21 cellular contexts compared by ENCODE assay signal in the genomic region with DNA sequence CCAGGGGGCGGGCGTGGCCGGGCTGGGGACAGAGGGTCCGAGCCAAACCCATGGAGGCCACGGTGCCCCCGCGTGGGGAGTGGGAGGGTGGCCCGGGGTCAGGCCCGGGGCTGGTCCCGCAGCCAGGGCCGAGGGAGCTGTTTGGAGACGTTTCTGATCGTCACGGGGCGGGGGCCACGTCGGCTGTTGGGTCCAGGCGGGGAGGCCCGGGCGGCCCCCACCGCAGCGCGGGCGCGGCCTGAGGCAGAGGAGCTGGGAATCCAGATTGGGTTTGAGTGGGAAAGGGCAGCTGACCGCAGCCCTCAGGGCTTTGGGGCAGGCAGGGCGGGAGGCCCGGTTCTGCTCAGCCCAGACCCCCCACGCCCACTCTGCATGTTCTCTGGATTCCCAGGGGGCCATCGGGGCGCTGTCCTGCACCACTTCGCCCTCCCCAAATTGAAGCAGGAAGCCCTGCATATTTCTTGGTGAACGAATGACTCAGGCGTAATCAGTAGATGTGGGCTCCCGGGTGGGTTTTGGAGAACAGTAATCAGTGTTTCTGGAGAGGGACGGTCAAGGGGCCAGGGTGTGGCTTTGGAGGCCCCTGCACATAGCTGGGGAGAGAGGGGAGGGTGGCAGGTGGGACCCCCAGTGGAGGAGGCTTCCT. TPM values are rescaled to one million over a fixed set of nuclear protein-coding genes. Genes with fewer than 3 reads are reported as not detected.
A peak's percentile ranks its signal among the peaks of the same experiment; 100 is the strongest.
DNase-seq lines count a peak whose midpoint lies in the region; ATAC-seq, FAIRE-seq and TF ChIP-seq lines count a peak whose summit lies in the region.
"Had no signal": no experiment of that assay in that cellular context is flagged by ENCODE, and none has a peak within 500 bp of the region (broad histone marks: within the 10 kb centered on the region; RNA-seq: fewer than 3 reads in every experiment).

No MANE protein-coding gene starts in this region.

- peak; percentile 62 for FAIRE-seq in K562 (lab: Jason Lieb, UNC)
- FAIRE-seq: D721Med, TTC549 had no signal

- in situ Hi-C loops in K562 (cut with MboI): no loop called here

- no peak overlapping the region for H3K4me2 ChIP-seq in DND-41 (ENCODE audit: insufficient read depth, low read length)
- H3K4me2 ChIP-seq in K562 (ENCODE audit: insufficient read depth, low read length): no peak overlapping the region

- no peak for TF ChIP-seq RAD21 in K562 (CRISPR knock-in tag; conservative IDR thresholded peaks at IDR 0.05 in 1 of 2, IDR thresholded peaks at IDR 0.05 in 1 of 2)

- no peaks in the 10 kb centered on the region for H3K27me3 Mint-ChIP-seq in naive B cell

- H2AFZ ChIP-seq in DND-41 (ENCODE audit: low read depth, low read length) (no peak overlapping the region), K562 (ENCODE audit: low read depth, low read length) (no peak overlapping the region)

- H3K79me2 ChIP-seq in DND-41 (ENCODE audit: insufficient read depth, low read length) (no peaks in the 10 kb centered on the region), K562 (ENCODE audit: control insufficient read depth, insufficient read depth, low read length) (no peaks in the 10 kb centered on the region)

- H3K27ac ChIP-seq in DND-41 (ENCODE audit: low read length) (no peak overlapping the region), K562 (ENCODE audit: extremely low read depth, low read depth, low read length) (no peak overlapping the region)
- H3K27ac ChIP-seq: ascending aorta, colonic mucosa, spleen had no signal

- no peak for TF ChIP-seq CTCF in DND-41 (IDR thresholded peaks at IDR 0.05; ENCODE audit: borderline replicate concordance, extremely low read depth, low read length, poor library complexity, severe bottlenecking)
- no peak for TF ChIP-seq CTCF in K562 (IDR thresholded peaks at IDR 0.05 in 2 of 3, conservative IDR thresholded peaks at IDR 0.05 in 1 of 3; ENCODE audit: insufficient read depth in 2 of 3, low read depth in 1 of 3, low read length in 3 of 3)

- H3K4me1 ChIP-seq in DND-41 (ENCODE audit: insufficient read depth, low read length) (no peaks in the 10 kb centered on the region), K562 (replicated peaks in 1 of 2; ENCODE audit: control insufficient read depth in 2 of 2, insufficient read depth in 2 of 2, low read length in 2 of 2) (peaks cover 0 to 5% of the 10 kb centered on the region in 2 experiments; a peak in 3 of 5 replicates)
- H3K4me1 ChIP-seq: colonic mucosa, spleen had no signal

- no TSS peak for BruUV-seq in K562 (replicated peaks; lab: Mats Ljungman, UMichigan)

- H3K9me1 ChIP-seq in K562 (ENCODE audit: control insufficient read depth, insufficient read depth, low read length): no peaks in the 10 kb centered on the region

- no peak overlapping the region for H3K4me3 Mint-ChIP-seq in naive B cell

- no peaks in the 10 kb centered on the region for H3K27me3 ChIP-seq in DND-41 (ENCODE audit: insufficient read depth, low read length, poor library complexity)
- H3K27me3 ChIP-seq in K562 (ENCODE audit: control insufficient read depth in 2 of 2, insufficient read depth in 2 of 2, low read length in 2 of 2): no peaks in the 10 kb centered on the region
- H3K27me3 ChIP-seq: ascending aorta, colonic mucosa, spleen had no signal

- H4K20me1 ChIP-seq in DND-41 (ENCODE audit: insufficient read depth, low read length) (no peaks in the 10 kb centered on the region), K562 (replicated peaks; ENCODE audit: control insufficient read depth, insufficient read depth, low read length) (no peaks in the 10 kb centered on the region)

- intact Hi-C loops in K562 (cut with micrococcal nuclease): no loop called here

- ATAC-seq in DND-41 (ENCODE audit: insufficient read depth, low read depth) (peak; percentile 37), HG02678 (IDR thresholded peaks at IDR 0.05; ENCODE audit: unreplicated experiment) (peak; percentile 12), K562 (peak; percentile 66), naive B cell (ENCODE audit: low read depth in 2 of 2) (peak; percentile 13 to 24), HG02970 (IDR thresholded peaks at IDR 0.05; ENCODE audit: low FRiP score, unreplicated experiment) (no peak)

- DNase-seq in DND-41 (no peak), K562 (ENCODE audit: extremely low read depth in 1 of 4, low spot score in 3 of 4) (no peak), naive B cell (no peak), NCI-H1694 treated with DMSO at 0.1 percent for 48 hours (lab: John Stamatoyannopoulos, UW) (no peak)
- no peak for DNase-seq in stimulated activated naive CD4-positive, alpha-beta T cell (lab: John Stamatoyannopoulos, UW)
- DNase-seq in stimulated activated CD4-positive, alpha-beta T cell treated with anti-CD3 and anti-CD28 coated beads, Interleukin-2, amount 100 ng/mL, for 48 hours: no peak
- DNase-seq: activated CD4-positive, alpha-beta T cell treated with anti-CD3 and anti-CD28 coated beads, Interleukin-2, amount 50 U/mL, for 4 hours; AML-193; colonic mucosa; NCI-H146; NCI-H510A treated with DMSO at 0.1 percent for 48 hours had no signal

- CTCF ChIA-PET in K562 (lab: Yijun Ruan, JAX; ENCODE audit: low intra/inter-chr PET ratio): interaction anchor here (0.7 to 3.3 kb wide), 3 partner anchors 52 to 253 kb away, joined by 3 to 25 read pairs (median 3); no protein-coding TSS in a partner anchor

- TF ChIP-seq POLR2A in K562 (conservative IDR thresholded peaks at IDR 0.05): no peak

- H3K4me3 ChIP-seq in DND-41 (ENCODE audit: low read depth in 1 of 2, low read length in 2 of 2) (no peak overlapping the region), K562 (no peak overlapping the region)
- H3K4me3 ChIP-seq: ascending aorta, colonic mucosa, spleen had no signal

- TF ChIP-seq EP300 in K562 (IDR thresholded peaks at IDR 0.05; ENCODE audit: low read length): no peak

- H3K36me3 ChIP-seq in DND-41 (ENCODE audit: insufficient read depth, low read length) (no peaks in the 10 kb centered on the region), K562 (ENCODE audit: control insufficient read depth, insufficient read depth, low read length) (no peaks in the 10 kb centered on the region)
- H3K36me3 ChIP-seq: ascending aorta, colonic mucosa, spleen had no signal

- no peaks in the 10 kb centered on the region for H3K9me3 Mint-ChIP-seq in naive B cell

- H3K9me3 ChIP-seq in DND-41 (ENCODE audit: insufficient read depth, low read length, severe bottlenecking): no peaks in the 10 kb centered on the region
- H3K9me3 ChIP-seq in K562 (replicated peaks; ENCODE audit: control insufficient read depth, insufficient read depth, low read depth, low read length): no peaks in the 10 kb centered on the region
- H3K9me3 ChIP-seq: ascending aorta, colonic mucosa, spleen had no signal

- POLR2A ChIA-PET in K562 (lab: Yijun Ruan, JAX): interaction anchor here (0.6 to 1.1 kb wide), 2 partner anchors 10 to 13 kb away, joined by 3 to 6 read pairs; no protein-coding TSS in a partner anchor

- no peaks in the 10 kb centered on the region for H3K4me1 Mint-ChIP-seq in naive B cell

- H3K36me3 Mint-ChIP-seq in naive B cell: no peaks in the 10 kb centered on the region

- H3K9ac ChIP-seq in DND-41 (ENCODE audit: low read depth, low read length) (no peak overlapping the region), K562 (ENCODE audit: insufficient read depth in 1 of 2, low read depth in 2 of 2, low read length in 2 of 2) (no peak overlapping the region)

- no peak overlapping the region for H3K27ac Mint-ChIP-seq in naive B cell

- whole genome bisulfite sequencing in K562 (ENCODE audit: insufficient coverage, low coverage, missing lambda C conversion rate): no CpG with 5 or more reads among the region's 36 CpGs

RNA-seq across cellular contexts. Expression of a gene that starts 0.6 kb away (rescaled TPM):
- 26.8 and 80.9 TPM in 2 replicates for total RNA-seq in K562 (2011; cell fraction: chromatin; rRNA removed; ENCODE audit: low replicate concordance)
- 67.7 and 84.7 TPM in 2 replicates for total RNA-seq in K562 (2011; cell fraction: nucleolus; rRNA removed)
- total RNA-seq in K562 (2011; cell fraction: nucleoplasm; rRNA removed): 43.5 and 46.6 TPM in 2 replicates
- total RNA-seq in K562 (2014; rRNA removed) (109 and 128 TPM in 2 replicates), K562 (2014; rRNA removed; fragmentation: Illumina TruSeq; extraction: Trizol) (17.5 and 22.7 TPM in 2 replicates), K562 (2015; rRNA removed; fragmentation: Illumina TruSeq; extraction: Trizol) (46.2 and 53.3 TPM in 2 replicates), K562 (2021) (63.7 and 72.7 TPM in 2 replicates)
- polyA plus RNA-seq in K562 (2011; rRNA removed) (35.5 and 50.9 TPM in 2 replicates), K562 (2014; fragmentation: Illumina TruSeq; extraction: Trizol) (37.4 and 42.9 TPM in 2 replicates), K562 (2014; fragmentation: Nextera tagmentation; extraction: Ambion mirVana) (1 to 10 TPM in 1 of 2 experiments, under 1 TPM in 1; 0.44 to 1.1 TPM), K562 (2014; rRNA removed) (79.9 and 85.9 TPM in 2 replicates), naive B cell (ENCODE audit: low read depth in 6 of 6) (10 to 100 TPM; 14.0 to 62.7 (median 34.9) TPM)
- 131 and 155 TPM in 2 replicates for polyA plus RNA-seq in K562 (2011; cell fraction: cytosol; rRNA removed)
- polyA plus RNA-seq in K562 (2011; cell fraction: nucleus; rRNA removed): 75.9 and 80.7 TPM in 2 replicates
- polyA plus RNA-seq in K562 (2012): 44.3 and 53.3 TPM in 2 replicates
- polyA minus RNA-seq in K562 (2011; rRNA and poly(A)+ RNA removed): 19.0 and 20.5 TPM in 2 replicates
- polyA minus RNA-seq in K562 (2011; cell fraction: cytosol; rRNA and poly(A)+ RNA removed): 40.8 and 45.4 TPM in 2 replicates
- polyA minus RNA-seq in K562 (2011; cell fraction: nucleus; rRNA and poly(A)+ RNA removed): 53.0 and 70.8 TPM in 2 replicates

RNA-seq across cellular contexts. Expression of a gene that starts 28.2 kb away (rescaled TPM):
- total RNA-seq in K562 (2011; cell fraction: chromatin; rRNA removed; ENCODE audit: low replicate concordance): not detected in 2 replicates
- not detected in 2 replicates for total RNA-seq in K562 (2011; cell fraction: nucleolus; rRNA removed)
- total RNA-seq in K562 (2011; cell fraction: nucleoplasm; rRNA removed): not detected in 2 replicates
- not detected in 2 replicates for total RNA-seq in K562 (2014; rRNA removed)
- total RNA-seq in K562 (2014; rRNA removed; fragmentation: Illumina TruSeq; extraction: Trizol): not detected in 2 replicates
- not detected in 2 replicates for total RNA-seq in K562 (2015; rRNA removed; fragmentation: Illumina TruSeq; extraction: Trizol)
- total RNA-seq in K562 (2021): not detected in 2 replicates
- 0.10 TPM in 1 of 2 replicates, not detected in the other for polyA plus RNA-seq in K562 (2011; rRNA removed)
- not detected in 2 replicates for polyA plus RNA-seq in K562 (2011; cell fraction: cytosol; rRNA removed)
- 0.41 and 0.70 TPM in 2 replicates for polyA plus RNA-seq in K562 (2011; cell fraction: nucleus; rRNA removed)
- polyA plus RNA-seq in K562 (2012): not detected in 2 replicates
- polyA plus RNA-seq in K562 (2014; fragmentation: Illumina TruSeq; extraction: Trizol): not detected in 2 replicates
- not detected for polyA plus RNA-seq in K562 (2014; fragmentation: Nextera tagmentation; extraction: Ambion mirVana)
- not detected in 2 replicates for polyA plus RNA-seq in K562 (2014; rRNA removed)
- polyA minus RNA-seq in K562 (2011; rRNA and poly(A)+ RNA removed): not detected in 2 replicates
- polyA minus RNA-seq in K562 (2011; cell fraction: cytosol; rRNA and poly(A)+ RNA removed): not detected in 2 replicates
- not detected in 2 replicates for polyA minus RNA-seq in K562 (2011; cell fraction: nucleus; rRNA and poly(A)+ RNA removed)
- polyA plus RNA-seq in naive B cell (ENCODE audit: low read depth in 6 of 6): under 1 TPM in 2 of 6 donors, not detected in 4; 0.43 to 0.92 TPM
- total RNA-seq: epithelial cell of proximal tubule, HT1080 had no signal

RNA-seq across cellular contexts. Expression of a gene that starts 49.9 kb away (rescaled TPM):
- total RNA-seq in K562 (2011; cell fraction: chromatin; rRNA removed; ENCODE audit: low replicate concordance): 18.4 and 75.9 TPM in 2 replicates
- 34.1 and 71.4 TPM in 2 replicates for total RNA-seq in K562 (2011; cell fraction: nucleolus; rRNA removed)
- 40.2 and 132 TPM in 2 replicates for total RNA-seq in K562 (2011; cell fraction: nucleoplasm; rRNA removed)
- 18.7 and 20.7 TPM in 2 replicates for total RNA-seq in K562 (2014; rRNA removed)
- total RNA-seq in K562 (2014; rRNA removed; fragmentation: Illumina TruSeq; extraction: Trizol): 4.0 and 5.8 TPM in 2 replicates
- total RNA-seq in K562 (2015; rRNA removed; fragmentation: Illumina TruSeq; extraction: Trizol): 20.5 and 24.6 TPM in 2 replicates
- 10.0 and 15.6 TPM in 2 replicates for total RNA-seq in K562 (2021)
- polyA plus RNA-seq in K562 (2011; rRNA removed): 220 and 682 TPM in 2 replicates
- 487 and 1,836 TPM in 2 replicates for polyA plus RNA-seq in K562 (2011; cell fraction: cytosol; rRNA removed)
- 124 and 550 TPM in 2 replicates for polyA plus RNA-seq in K562 (2011; cell fraction: nucleus; rRNA removed)
- polyA plus RNA-seq in K562 (2012): 7.2 and 15.5 TPM in 2 replicates
- 15.7 and 19.7 TPM in 2 replicates for polyA plus RNA-seq in K562 (2014; fragmentation: Illumina TruSeq; extraction: Trizol)
- polyA plus RNA-seq in K562 (2014; fragmentation: Nextera tagmentation; extraction: Ambion mirVana): under 1 TPM; 0.13 to 0.63 TPM
- 13.0 and 18.2 TPM in 2 replicates for polyA plus RNA-seq in K562 (2014; rRNA removed)
- polyA minus RNA-seq in K562 (2011; rRNA and poly(A)+ RNA removed): 162 and 353 TPM in 2 replicates
- polyA minus RNA-seq in K562 (2011; cell fraction: cytosol; rRNA and poly(A)+ RNA removed): 373 and 514 TPM in 2 replicates
- 32.9 and 61.7 TPM in 2 replicates for polyA minus RNA-seq in K562 (2011; cell fraction: nucleus; rRNA and poly(A)+ RNA removed)
- not detected for polyA plus RNA-seq in naive B cell (ENCODE audit: low read depth in 6 of 6)

RNA-seq across cellular contexts. Expression of a gene that starts 56.0 kb away (rescaled TPM):
- total RNA-seq in K562 (2011; cell fraction: chromatin; rRNA removed; ENCODE audit: low replicate concordance): not detected in 2 replicates
- total RNA-seq in K562 (2011; cell fraction: nucleolus; rRNA removed): not detected in 2 replicates
- not detected in 2 replicates for total RNA-seq in K562 (2011; cell fraction: nucleoplasm; rRNA removed)
- not detected in 2 replicates for total RNA-seq in K562 (2014; rRNA removed)
- total RNA-seq in K562 (2014; rRNA removed; fragmentation: Illumina TruSeq; extraction: Trizol): not detected in 2 replicates
- total RNA-seq in K562 (2015; rRNA removed; fragmentation: Illumina TruSeq; extraction: Trizol): not detected in 2 replicates
- total RNA-seq in K562 (2021): not detected in 2 replicates
- polyA plus RNA-seq in K562 (2011; rRNA removed): not detected in 2 replicates
- polyA plus RNA-seq in K562 (2011; cell fraction: cytosol; rRNA removed): not detected in 2 replicates
- not detected in 2 replicates for polyA plus RNA-seq in K562 (2011; cell fraction: nucleus; rRNA removed)
- not detected in 2 replicates for polyA plus RNA-seq in K562 (2012)
- polyA plus RNA-seq in K562 (2014; fragmentation: Illumina TruSeq; extraction: Trizol): not detected in 2 replicates
- polyA plus RNA-seq in K562 (2014; fragmentation: Nextera tagmentation; extraction: Ambion mirVana): not detected
- not detected in 2 replicates for polyA plus RNA-seq in K562 (2014; rRNA removed)
- polyA minus RNA-seq in K562 (2011; rRNA and poly(A)+ RNA removed): not detected in 2 replicates
- not detected in 2 replicates for polyA minus RNA-seq in K562 (2011; cell fraction: cytosol; rRNA and poly(A)+ RNA removed)
- polyA minus RNA-seq in K562 (2011; cell fraction: nucleus; rRNA and poly(A)+ RNA removed): not detected in 2 replicates
- under 1 TPM in 4 of 6 donors, not detected in 2; 0.08 to 0.44 (median 0.16) TPM for polyA plus RNA-seq in naive B cell (ENCODE audit: low read depth in 6 of 6)
- total RNA-seq: ascending aorta, colonic mucosa, epithelial cell of proximal tubule, HT1080, mucosa of gallbladder, spleen had no signal
- polyA plus RNA-seq: keratinocyte had no signal
